ENCODE assay signal across 16 cellular contexts in genomic region chr3:125123906-125124305, GRCh38.
A peak's percentile ranks its signal among the peaks of the same experiment; 100 is the strongest.
DNase-seq lines count a peak whose midpoint lies in the region; ATAC-seq and TF ChIP-seq lines count a peak whose summit lies in the region.
"Had no signal": no experiment of that assay in that cellular context is flagged by ENCODE, and none has a peak within 500 bp of the region (broad histone marks: within the 10 kb centered on the region; RNA-seq: fewer than 3 reads in every experiment).

No MANE protein-coding gene starts in this region.

- no peaks in the 10 kb centered on the region for H3K9me2 ChIP-seq in hepatocyte (replicated peaks; ENCODE audit: insufficient read depth)

- H3K27ac ChIP-seq in hepatocyte (peak overlapping the region; percentile 40), H9 (ENCODE audit: insufficient read length, low read depth, low read length) (no peak overlapping the region)
- H3K27ac ChIP-seq: neutrophil had no signal

- no peak overlapping the region for H3K56ac ChIP-seq in H9 (ENCODE audit: insufficient read length, low read depth, low read length)

- no peak for DNase-seq in activated naive CD8-positive, alpha-beta T cell treated with anti-CD3 and anti-CD28 coated beads, Interleukin-2, amount 50 U/mL, for 24 hours
- no peak for DNase-seq in activated naive CD8-positive, alpha-beta T cell treated with anti-CD3 and anti-CD28 coated beads for 36 hours
- DNase-seq in hepatocyte (ENCODE audit: low spot score): no peak
- DNase-seq in stimulated activated CD8-positive, alpha-beta memory T cell treated with anti-CD3 and anti-CD28 coated beads, Interleukin-4, amount 100 ng/mL, for 48 hours: peak; percentile 14
- no peak for DNase-seq in H9
- DNase-seq in NCI-H345 (lab: John Stamatoyannopoulos, UW): no peak
- no peak for DNase-seq in NCI-H2196 (lab: John Stamatoyannopoulos, UW; ENCODE audit: unreplicated experiment)
- DNase-seq: activated naive CD8-positive, alpha-beta T cell treated with anti-CD3 and anti-CD28 coated beads, Interleukin-2, amount 10 ng/mL, durations not matched to agents 7 days and 5 days; DND-41; dorsolateral prefrontal cortex; H7; NCI-H1048; NCI-H526 had no signal

- peak overlapping the region; percentile 83 for H3K27ac Mint-ChIP-seq in activated naive CD8-positive, alpha-beta T cell treated with anti-CD3 and anti-CD28 coated beads, Interleukin-2, amount 50 U/mL, for 24 hours
- no peak overlapping the region for H3K27ac Mint-ChIP-seq in activated naive CD8-positive, alpha-beta T cell treated with anti-CD3 and anti-CD28 coated beads for 36 hours
- H3K27ac Mint-ChIP-seq in H9: no peak overlapping the region; a peak in 1 of 7 replicates
- H3K27ac Mint-ChIP-seq: activated naive CD8-positive, alpha-beta T cell treated with anti-CD3 and anti-CD28 coated beads, Interleukin-2, amount 10 ng/mL, durations not matched to agents 7 days and 5 days had no signal

- H3K9me3 ChIP-seq in hepatocyte (ENCODE audit: low read depth) (no peaks in the 10 kb centered on the region), H9 (ENCODE audit: control insufficient read depth, low read depth, low read length) (no peaks in the 10 kb centered on the region)
- H3K9me3 ChIP-seq: neutrophil had no signal

- whole genome bisulfite sequencing in hepatocyte (ENCODE audit: low lambda C conversion rate, missing lambda C conversion rate): 66% methylated on average over 3 of the region's 3 CpGs
- WGBS in H9 (ENCODE audit: extremely low coverage, insufficient read length, low lambda C conversion rate): no CpG with 5 or more reads among the region's 3 CpGs

- H2BK15ac ChIP-seq in H9 (ENCODE audit: low read depth, low read length): no peak overlapping the region

- H3K18ac ChIP-seq in H9 (ENCODE audit: insufficient read length, low read depth, low read length): no peak overlapping the region

- no peaks in the 10 kb centered on the region for H3K36me3 ChIP-seq in hepatocyte (replicated peaks; ENCODE audit: insufficient read depth, low read depth)
- H3K36me3 ChIP-seq: neutrophil had no signal

- H4K91ac ChIP-seq in H9 (ENCODE audit: insufficient read length, low read depth, low read length): no peak overlapping the region

- no peak overlapping the region for H4K5ac ChIP-seq in H9 (ENCODE audit: insufficient read length, low read depth, low read length)

- no peak overlapping the region for H3K23ac ChIP-seq in H9 (ENCODE audit: insufficient read length, low read depth, low read length)

- H3K14ac ChIP-seq in H9 (ENCODE audit: insufficient read depth, low read length): no peak overlapping the region

- H3K36me3 Mint-ChIP-seq in activated naive CD8-positive, alpha-beta T cell treated with anti-CD3 and anti-CD28 coated beads, Interleukin-2, amount 50 U/mL, for 24 hours (ENCODE audit: low read depth): peaks cover 2% of the 10 kb centered on the region
- H3K36me3 Mint-ChIP-seq in activated naive CD8-positive, alpha-beta T cell treated with anti-CD3 and anti-CD28 coated beads for 36 hours: no peaks in the 10 kb centered on the region
- peaks cover 0 to 8% (median 0%) of the 10 kb centered on the region in 3 experiments; a peak in 1 of 7 replicates for H3K36me3 Mint-ChIP-seq in H9 (ENCODE audit: insufficient read depth in 1 of 3, low read depth in 3 of 3)
- H3K36me3 Mint-ChIP-seq: activated naive CD8-positive, alpha-beta T cell treated with anti-CD3 and anti-CD28 coated beads, Interleukin-2, amount 10 ng/mL, durations not matched to agents 7 days and 5 days had no signal

- H3K9me3 Mint-ChIP-seq in activated naive CD8-positive, alpha-beta T cell treated with anti-CD3 and anti-CD28 coated beads, Interleukin-2, amount 50 U/mL, for 24 hours: peaks cover 8% of the 10 kb centered on the region
- no peaks in the 10 kb centered on the region for H3K9me3 Mint-ChIP-seq in activated naive CD8-positive, alpha-beta T cell treated with anti-CD3 and anti-CD28 coated beads for 36 hours
- H3K9me3 Mint-ChIP-seq in H9: no peaks in the 10 kb centered on the region
- H3K9me3 Mint-ChIP-seq: activated naive CD8-positive, alpha-beta T cell treated with anti-CD3 and anti-CD28 coated beads, Interleukin-2, amount 10 ng/mL, durations not matched to agents 7 days and 5 days had no signal

- H3K9ac ChIP-seq in H9 (ENCODE audit: extremely low read depth, insufficient read length, low read length): no peak overlapping the region

- no peak overlapping the region for H3K4me2 ChIP-seq in hepatocyte
- no peak overlapping the region for H3K4me2 ChIP-seq in H9 (ENCODE audit: insufficient read depth, insufficient read length, low read length)

- H3K4me1 Mint-ChIP-seq in activated naive CD8-positive, alpha-beta T cell treated with anti-CD3 and anti-CD28 coated beads, Interleukin-2, amount 50 U/mL, for 24 hours: peaks cover 86% of the 10 kb centered on the region
- peaks cover 55% of the 10 kb centered on the region for H3K4me1 Mint-ChIP-seq in activated naive CD8-positive, alpha-beta T cell treated with anti-CD3 and anti-CD28 coated beads for 36 hours
- peaks cover 35 to 47% of the 10 kb centered on the region in 2 experiments for H3K4me1 Mint-ChIP-seq in H9

- H3K27me3 Mint-ChIP-seq in activated naive CD8-positive, alpha-beta T cell treated with anti-CD3 and anti-CD28 coated beads, Interleukin-2, amount 50 U/mL, for 24 hours: no peaks in the 10 kb centered on the region
- H3K27me3 Mint-ChIP-seq in activated naive CD8-positive, alpha-beta T cell treated with anti-CD3 and anti-CD28 coated beads for 36 hours: no peaks in the 10 kb centered on the region
- peaks cover 5% of the 10 kb centered on the region for H3K27me3 Mint-ChIP-seq in H9 (ENCODE audit: low read depth)
- H3K27me3 Mint-ChIP-seq: activated naive CD8-positive, alpha-beta T cell treated with anti-CD3 and anti-CD28 coated beads, Interleukin-2, amount 10 ng/mL, durations not matched to agents 7 days and 5 days had no signal

- H2BK120ac ChIP-seq in H9 (ENCODE audit: low read depth, low read length, poor library complexity, severe bottlenecking): no peak overlapping the region

- ATAC-seq in activated naive CD8-positive, alpha-beta T cell treated with anti-CD3 and anti-CD28 coated beads, Interleukin-2, amount 50 U/mL, for 24 hours: no peak
- peak; percentile 81 for ATAC-seq in SK-N-SH treated with all-trans-retinoic acid at 6 μM for 48 hours
- ATAC-seq: left lobe of liver had no signal

- H2BK20ac ChIP-seq in H9 (ENCODE audit: low read depth, low read length, poor library complexity, severe bottlenecking): no peak overlapping the region

- H3K79me1 ChIP-seq in H9 (ENCODE audit: insufficient read depth, low read depth, low read length, poor library complexity, severe bottlenecking): no peaks in the 10 kb centered on the region

- H3K27me3 ChIP-seq in hepatocyte (no peaks in the 10 kb centered on the region), H9 (ENCODE audit: insufficient read depth, low read length) (no peaks in the 10 kb centered on the region)
- H3K27me3 ChIP-seq: dorsolateral prefrontal cortex had no signal

- H3K4ac ChIP-seq in H9 (ENCODE audit: low read depth, low read length): no peak overlapping the region

- no peak for TF ChIP-seq CTCF in hepatocyte (IDR thresholded peaks at IDR 0.05; ENCODE audit: poor library complexity)
- no peak for TF ChIP-seq CTCF in H9 (conservative IDR thresholded peaks at IDR 0.05)

- H2AFZ ChIP-seq in hepatocyte (no peak overlapping the region), H9 (ENCODE audit: low read length) (no peak overlapping the region)

- H4K20me1 ChIP-seq in hepatocyte (ENCODE audit: insufficient read depth, poor library complexity, severe bottlenecking): no peaks in the 10 kb centered on the region
- H4K20me1 ChIP-seq in H9 (ENCODE audit: control insufficient read depth, insufficient read depth, insufficient read length): no peaks in the 10 kb centered on the region

- H3K4me3 ChIP-seq in hepatocyte: no peak overlapping the region
- H3K4me3 ChIP-seq: dorsolateral prefrontal cortex had no signal

- no peak overlapping the region for H3K4me3 Mint-ChIP-seq in activated naive CD8-positive, alpha-beta T cell treated with anti-CD3 and anti-CD28 coated beads, Interleukin-2, amount 50 U/mL, for 24 hours
- no peak overlapping the region for H3K4me3 Mint-ChIP-seq in activated naive CD8-positive, alpha-beta T cell treated with anti-CD3 and anti-CD28 coated beads for 36 hours
- H3K4me3 Mint-ChIP-seq in H9: no peak overlapping the region
- H3K4me3 Mint-ChIP-seq: activated naive CD8-positive, alpha-beta T cell treated with anti-CD3 and anti-CD28 coated beads, Interleukin-2, amount 10 ng/mL, durations not matched to agents 7 days and 5 days had no signal

- H2BK12ac ChIP-seq in H9 (ENCODE audit: insufficient read length, low read depth, low read length): no peak overlapping the region

- H2AK5ac ChIP-seq in H9 (ENCODE audit: insufficient read length, low read length): no peak overlapping the region

- H3K4me1 ChIP-seq in hepatocyte (ENCODE audit: insufficient read depth): peaks cover 20% of the 10 kb centered on the region
- no peaks in the 10 kb centered on the region; the same call in 1 of the 2 replicates for H3K4me1 ChIP-seq in H9 (ENCODE audit: insufficient read depth, low read length)

- H3K79me2 ChIP-seq in hepatocyte: no peaks in the 10 kb centered on the region
- H3K79me2 ChIP-seq in H9 (ENCODE audit: insufficient read depth, low read length): no peaks in the 10 kb centered on the region

- no peak overlapping the region for H3T11ph ChIP-seq in H9 (ENCODE audit: low read length)

- H3K23me2 ChIP-seq in H9 (ENCODE audit: insufficient read length, low read depth, low read length, poor library complexity, severe bottlenecking): peaks cover 8% of the 10 kb centered on the region

- H2BK5ac ChIP-seq in H9 (ENCODE audit: insufficient read length, low read length): no peak overlapping the region

- no peak overlapping the region for H4K8ac ChIP-seq in H9 (replicated peaks; ENCODE audit: insufficient read length, low read depth, low read length)

TF ChIP-seq in SK-N-SH treated with all-trans-retinoic acid at 6 μM for 48 hours, 23 proteins besides CTCF, POLR2A, EP300 and RAD21 (continues in another document):
- no peak for TF ChIP-seq ESRRG (CRISPR knock-in tag; IDR thresholded peaks at IDR 0.05)
- peak; percentile 8; the same call in 1 of the 2 replicates for TF ChIP-seq CSDC2 (CRISPR knock-in tag; IDR thresholded peaks at IDR 0.05)
- no peak for TF ChIP-seq ZFP3 (CRISPR knock-in tag; IDR thresholded peaks at IDR 0.05)
- TF ChIP-seq POU6F1 (CRISPR knock-in tag; IDR thresholded peaks at IDR 0.05; ENCODE audit: borderline replicate concordance, low read depth): no peak
